17 cellular contexts compared by ENCODE assay signal in genomic region chr3:2595486-2595885, GRCh38.
"Had no signal": no experiment of that assay in that cellular context is flagged by ENCODE, and none has a peak within 500 bp of the region (broad histone marks: within the 10 kb centered on the region; RNA-seq: fewer than 3 reads in every experiment).

No MANE protein-coding gene starts in this region.

- H3K36me3 ChIP-seq: heart left ventricle, right atrium auricular region, sigmoid colon, transverse colon had no signal

- H3K9me3 Mint-ChIP-seq: stimulated activated naive CD8-positive, alpha-beta T cell treated with anti-CD3 and anti-CD28 coated beads, Interleukin-15, amount 100 ng/mL, for 72 hours had no signal

- H3K36me3 Mint-ChIP-seq: naive thymus-derived CD4-positive, alpha-beta T cell; stimulated activated naive B cell treated with anti-CD40 and anti-IgM and Interleukin-4, amounts not matched to agents 10 μg/mL and 1 μg/mL and 100 μg/mL, for 72 hours had no signal

- H3K27me3 ChIP-seq: heart left ventricle, right atrium auricular region, sigmoid colon, testis, transverse colon had no signal

- H3K4me3 ChIP-seq: dorsolateral prefrontal cortex, heart left ventricle, right atrium auricular region, sigmoid colon, skin epidermis, testis, transverse colon had no signal

- H3K4me1 Mint-ChIP-seq: stimulated activated naive B cell treated with anti-CD40 and anti-IgM and Interleukin-4, amounts not matched to agents 10 μg/mL and 1 μg/mL and 100 μg/mL, for 72 hours; stimulated activated naive CD8-positive, alpha-beta T cell treated with anti-CD3 and anti-CD28 coated beads, Interleukin-15, amount 100 ng/mL, for 72 hours had no signal

- H3K27me3 Mint-ChIP-seq: stimulated activated naive B cell treated with anti-CD40 and anti-IgM and Interleukin-4, amounts not matched to agents 10 μg/mL and 1 μg/mL and 100 μg/mL, for 72 hours; stimulated activated naive CD8-positive, alpha-beta T cell treated with anti-CD3 and anti-CD28 coated beads, Interleukin-15, amount 100 ng/mL, for 72 hours had no signal

- H3K27ac Mint-ChIP-seq: naive thymus-derived CD4-positive, alpha-beta T cell; stimulated activated naive B cell treated with anti-CD40 and anti-IgM and Interleukin-4, amounts not matched to agents 10 μg/mL and 1 μg/mL and 100 μg/mL, for 72 hours; stimulated activated naive CD8-positive, alpha-beta T cell treated with anti-CD3 and anti-CD28 coated beads, Interleukin-15, amount 100 ng/mL, for 72 hours had no signal

- H3K4me3 Mint-ChIP-seq: naive thymus-derived CD4-positive, alpha-beta T cell; stimulated activated naive B cell treated with anti-CD40 and anti-IgM and Interleukin-4, amounts not matched to agents 10 μg/mL and 1 μg/mL and 100 μg/mL, for 72 hours; stimulated activated naive CD8-positive, alpha-beta T cell treated with anti-CD3 and anti-CD28 coated beads, Interleukin-15, amount 100 ng/mL, for 72 hours had no signal

- H3K27ac ChIP-seq: dorsolateral prefrontal cortex, heart left ventricle, right atrium auricular region, sigmoid colon, skin epidermis, testis, transverse colon had no signal

- DNase-seq: cortex of kidney; dorsolateral prefrontal cortex; effector CD8-positive, alpha-beta T cell; heart left ventricle; hippocampal formation; kidney glomerular epithelial cell; naive thymus-derived CD4-positive, alpha-beta T cell; sigmoid colon; stimulated activated CD4-positive, alpha-beta T cell treated with anti-CD3 and anti-CD28 coated beads, Interleukin-2, amount 100 ng/mL, for 24 hours; stimulated activated CD4-positive, alpha-beta T cell treated with anti-CD3 and anti-CD28 coated beads, Interleukin-4, amount 100 ng/mL, for 4 hours; stimulated activated naive B cell treated with anti-CD40 and anti-IgM and Interleukin-4, amounts not matched to agents 10 μg/mL and 1 μg/mL and 100 μg/mL, for 72 hours; stimulated activated naive CD8-positive, alpha-beta T cell treated with anti-CD3 and anti-CD28 coated beads, Interleukin-15, amount 100 ng/mL, for 72 hours; testis; transverse colon had no signal

- H3K4me1 ChIP-seq: heart left ventricle, right atrium auricular region, testis had no signal

- ATAC-seq: esophagus mucosa; heart left ventricle; naive thymus-derived CD4-positive, alpha-beta T cell; stimulated activated naive B cell treated with anti-CD40 and anti-IgM and Interleukin-4, amounts not matched to agents 10 μg/mL and 1 μg/mL and 100 μg/mL, for 72 hours; stimulated activated naive CD8-positive, alpha-beta T cell treated with anti-CD3 and anti-CD28 coated beads, Interleukin-15, amount 100 ng/mL, for 72 hours had no signal
